Comparison of ENCODE assay signal across 20 cellular contexts in the genomic region with DNA sequence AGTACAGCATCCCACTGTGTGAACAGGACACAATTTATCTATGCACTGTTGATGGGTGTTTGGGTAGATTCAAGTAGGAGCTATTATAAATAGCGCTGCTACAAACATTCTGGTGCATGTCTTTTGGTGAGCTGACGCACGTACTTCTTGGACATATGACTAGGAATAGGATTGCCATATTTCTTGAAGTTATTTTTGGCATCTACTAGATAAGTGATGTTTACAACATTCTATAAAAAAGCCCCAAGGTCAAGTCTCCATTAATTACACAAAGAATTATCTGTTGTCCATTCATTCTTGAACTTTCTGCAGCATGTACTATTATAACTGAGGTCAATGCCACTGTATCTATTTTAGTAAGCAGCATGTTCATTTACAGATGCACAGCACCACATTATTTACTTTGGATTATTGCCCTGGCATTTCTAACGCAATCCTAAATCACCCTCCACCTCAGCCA.
"Had no signal": no experiment of that assay in that cellular context is flagged by ENCODE, and none has a peak within 500 bp of the region (broad histone marks: within the 10 kb centered on the region; RNA-seq: fewer than 3 reads in every experiment).

No MANE protein-coding gene starts in this region.

- H3K27me3 Mint-ChIP-seq: activated B cell treated with CpG ODN at 0.5 μM for 24 hours had no signal

- H3K27ac ChIP-seq: gastrocnemius medialis, left lung, stomach, thoracic aorta had no signal

- H3K27me3 ChIP-seq: gastrocnemius medialis, left lung, stomach had no signal

- H3K4me3 Mint-ChIP-seq: activated B cell treated with CpG ODN at 0.5 μM for 24 hours; activated CD8-positive, alpha-beta T cell treated with anti-CD3 and anti-CD28 coated beads, Interleukin-2, amount 10 ng/mL, durations not matched to agents 7 days and 5 days; activated naive CD8-positive, alpha-beta T cell; activated T-cell treated with anti-CD3 and anti-CD28 coated beads, Interleukin-2, amount 50 U/mL, for 72 hours; natural killer cell; T-helper 2 cell treated with Interferon-gamma antibody and Interleukin-4, amounts not matched to agents 5 μg/mL and 100 μg/mL, for 36 hours had no signal

- H3K9me3 ChIP-seq: gastrocnemius medialis, left lung, thoracic aorta had no signal

- H3K4me1 Mint-ChIP-seq: activated B cell treated with CpG ODN at 0.5 μM for 24 hours, brain, natural killer cell had no signal

- H3K4me3 ChIP-seq: gastrocnemius medialis, left lung, smooth muscle cell, stomach, thoracic aorta had no signal

- H3K4me1 ChIP-seq: gastrocnemius medialis, left lung had no signal

- H3K36me3 ChIP-seq: gastrocnemius medialis, left lung, thoracic aorta had no signal

- ATAC-seq: activated CD8-positive, alpha-beta T cell treated with anti-CD3 and anti-CD28 coated beads, Interleukin-2, amount 10 ng/mL, durations not matched to agents 7 days and 5 days; activated T-cell treated with anti-CD3 and anti-CD28 coated beads, Interleukin-2, amount 50 U/mL, for 72 hours; gastrocnemius medialis; left lung; natural killer cell had no signal

- H3K36me3 Mint-ChIP-seq: activated naive CD8-positive, alpha-beta T cell; brain had no signal

- H3K27ac Mint-ChIP-seq: activated B cell treated with CpG ODN at 0.5 μM for 24 hours; activated CD8-positive, alpha-beta T cell treated with anti-CD3 and anti-CD28 coated beads, Interleukin-2, amount 10 ng/mL, durations not matched to agents 7 days and 5 days; activated naive CD8-positive, alpha-beta T cell; activated T-cell treated with anti-CD3 and anti-CD28 coated beads, Interleukin-2, amount 50 U/mL, for 72 hours; natural killer cell; T-helper 2 cell treated with Interferon-gamma antibody and Interleukin-4, amounts not matched to agents 5 μg/mL and 100 μg/mL, for 36 hours had no signal

- H3K9me3 Mint-ChIP-seq: natural killer cell; T-helper 2 cell treated with Interferon-gamma antibody and Interleukin-4, amounts not matched to agents 5 μg/mL and 100 μg/mL, for 36 hours had no signal

- DNase-seq: activated B cell treated with CpG ODN at 0.5 μM for 24 hours; activated CD4-positive, alpha-beta T cell treated with anti-CD3 and anti-CD28 coated beads for 48 hours; activated CD8-positive, alpha-beta memory T cell treated with anti-CD3 and anti-CD28 coated beads, Interleukin-2, amount 50 U/mL, for 48 hours; activated CD8-positive, alpha-beta T cell treated with anti-CD3 and anti-CD28 coated beads, Interleukin-2, amount 10 ng/mL, durations not matched to agents 7 days and 5 days; activated gamma-delta T cell; activated T-cell treated with anti-CD3 and anti-CD28 coated beads, Interleukin-2, amount 50 U/mL, for 72 hours; amygdala; effector CD8-positive, alpha-beta T cell; gastrocnemius medialis; islet precursor cell; left lung; mesenchymal stem cell; natural killer cell; retina; stomach had no signal
